In the genomic region with DNA sequence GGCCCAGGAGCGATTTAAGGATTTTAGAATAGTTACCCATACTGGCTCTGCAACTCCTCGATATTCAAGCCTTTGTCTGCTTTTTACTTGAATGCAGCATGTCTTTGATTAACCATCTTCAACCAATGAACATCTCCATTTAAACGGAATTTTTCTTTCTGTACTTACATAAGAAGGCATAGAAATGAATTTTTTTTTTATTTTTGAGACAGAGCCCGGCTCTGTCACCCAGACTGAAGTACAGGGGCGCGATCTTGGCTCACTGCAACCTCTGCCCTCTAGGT, we compare ENCODE assay signal across 1 cellular context.
A peak's percentile ranks its signal among the peaks of the same experiment; 100 is the strongest.
TF ChIP-seq lines count a peak whose summit lies in the region.

No MANE protein-coding gene starts in this region.

TF ChIP-seq in H1, 55 proteins besides CTCF, POLR2A, EP300 and RAD21:
- TF ChIP-seq KDM4A (IDR thresholded peaks at IDR 0.05; ENCODE audit: low read depth, low read length, severe bottlenecking) (peak; percentile 62), GABPA (IDR thresholded peaks at IDR 0.05; ENCODE audit: borderline replicate concordance, insufficient read depth, low read length) (no peak)
